Comparison of ENCODE assay signal across 1 cellular context in the genomic region with DNA sequence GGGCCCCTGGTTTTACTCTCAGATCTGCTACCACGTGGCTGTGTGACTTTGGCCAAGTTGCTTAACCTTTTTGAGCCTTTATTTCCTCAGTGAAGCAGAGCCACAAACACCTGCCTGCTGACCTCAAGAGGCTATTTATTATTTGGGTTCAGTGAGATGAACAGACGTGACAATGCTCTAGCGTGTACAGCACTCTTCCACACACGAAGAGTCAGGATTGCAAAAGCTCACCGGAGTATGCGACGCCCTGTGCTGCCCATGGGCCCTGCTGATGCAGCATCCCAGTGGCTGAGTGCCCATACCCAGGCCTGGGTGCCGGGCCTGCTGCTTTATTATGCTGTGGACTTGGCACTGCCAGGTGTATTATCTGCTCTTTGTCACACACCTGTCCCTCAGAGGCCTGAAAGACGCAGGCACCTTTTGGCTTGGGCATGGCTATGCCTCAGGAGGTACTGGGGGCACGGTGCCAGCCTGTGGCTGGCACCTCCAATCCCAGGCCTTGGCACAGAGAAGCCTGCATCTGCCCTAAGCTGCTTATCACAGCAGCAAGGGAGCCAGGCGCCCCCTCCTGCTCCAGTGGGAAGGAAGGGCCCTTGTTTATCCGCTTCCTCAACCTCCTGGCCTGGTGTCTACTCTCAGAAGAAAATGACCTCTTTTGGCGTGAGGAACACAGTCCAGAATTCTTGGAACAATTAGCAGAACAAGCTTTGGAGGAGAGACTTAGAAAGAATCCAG.
TF ChIP-seq lines count a peak whose summit lies in the region.

No MANE protein-coding gene starts in this region.

TF ChIP-seq in H1, 55 proteins besides CTCF, POLR2A, EP300 and RAD21:
- TF ChIP-seq RFX5 (IDR thresholded peaks at IDR 0.05; ENCODE audit: borderline replicate concordance, low read depth, low read length) (no peak), TAF1 (IDR thresholded peaks at IDR 0.05; ENCODE audit: low read depth, low read length) (no peak), RNF2 (IDR thresholded peaks at IDR 0.05; ENCODE audit: borderline replicate concordance, low read depth, low read length, missing control alignments, poor library complexity, severe bottlenecking) (no peak), NANOG (IDR thresholded peaks at IDR 0.05; ENCODE audit: insufficient read depth, low read depth, low read length, poor library complexity, severe bottlenecking) (no peak), SIRT6 (IDR thresholded peaks at IDR 0.05; ENCODE audit: low read length) (no peak), SP1 (IDR thresholded peaks at IDR 0.05; ENCODE audit: low read depth, low read length) (no peak), JUND (IDR thresholded peaks at IDR 0.05; ENCODE audit: low read length) (no peak), GTF2F1 (IDR thresholded peaks at IDR 0.05; ENCODE audit: borderline replicate concordance, low read depth, low read length) (no peak), NRF1 (IDR thresholded peaks at IDR 0.05; ENCODE audit: low read depth, low read length) (no peak), KDM4A (IDR thresholded peaks at IDR 0.05; ENCODE audit: low read depth, low read length, severe bottlenecking) (no peak), MAFK (IDR thresholded peaks at IDR 0.05; ENCODE audit: low read depth, low read length) (no peak)
- TF ChIP-seq, protein P1, sequence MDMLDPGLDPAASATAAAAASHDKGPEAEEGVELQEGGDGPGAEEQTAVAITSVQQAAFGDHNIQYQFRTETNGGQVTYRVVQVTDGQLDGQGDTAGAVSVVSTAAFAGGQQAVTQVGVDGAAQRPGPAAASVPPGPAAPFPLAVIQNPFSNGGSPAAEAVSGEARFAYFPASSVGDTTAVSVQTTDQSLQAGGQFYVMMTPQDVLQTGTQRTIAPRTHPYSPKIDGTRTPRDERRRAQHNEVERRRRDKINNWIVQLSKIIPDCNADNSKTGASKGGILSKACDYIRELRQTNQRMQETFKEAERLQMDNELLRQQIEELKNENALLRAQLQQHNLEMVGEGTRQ (IDR thresholded peaks at IDR 0.05; ENCODE audit: low read length): no peak
- TF ChIP-seq, protein P2, sequence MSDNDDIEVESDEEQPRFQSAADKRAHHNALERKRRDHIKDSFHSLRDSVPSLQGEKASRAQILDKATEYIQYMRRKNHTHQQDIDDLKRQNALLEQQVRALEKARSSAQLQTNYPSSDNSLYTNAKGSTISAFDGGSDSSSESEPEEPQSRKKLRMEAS (IDR thresholded peaks at IDR 0.05): no peak
